ENCODE assay signal across 19 cellular contexts in genomic region chr10:110486680-110487410, GRCh38. TPM values are rescaled to one million over a fixed set of nuclear protein-coding genes. Genes with fewer than 3 reads are reported as not detected.
DNase-seq lines count a peak whose midpoint lies in the region; ATAC-seq and TF ChIP-seq lines count a peak whose summit lies in the region.
"Had no signal": no experiment of that assay in that cellular context is flagged by ENCODE, and none has a peak within 500 bp of the region (broad histone marks: within the 10 kb centered on the region; RNA-seq: fewer than 3 reads in every experiment).

No MANE protein-coding gene starts in this region.

- no peaks in the 10 kb centered on the region for H3K36me3 Mint-ChIP-seq in activated naive CD8-positive, alpha-beta T cell treated with anti-CD3 and anti-CD28 coated beads, Interleukin-2, amount 50 U/mL, for 24 hours (ENCODE audit: low read depth)
- no peaks in the 10 kb centered on the region for H3K36me3 Mint-ChIP-seq in activated naive CD8-positive, alpha-beta T cell treated with anti-CD3 and anti-CD28 coated beads for 36 hours
- no peaks in the 10 kb centered on the region for H3K36me3 Mint-ChIP-seq in type B pancreatic cell
- H3K36me3 Mint-ChIP-seq: activated naive CD8-positive, alpha-beta T cell treated with anti-CD3 and anti-CD28 coated beads, Interleukin-2, amount 10 ng/mL, durations not matched to agents 7 days and 5 days had no signal

- no peak for ATAC-seq in activated naive CD8-positive, alpha-beta T cell treated with anti-CD3 and anti-CD28 coated beads, Interleukin-2, amount 50 U/mL, for 24 hours

- peak overlapping the region; percentile 11 for H3K27ac Mint-ChIP-seq in activated naive CD8-positive, alpha-beta T cell treated with anti-CD3 and anti-CD28 coated beads, Interleukin-2, amount 50 U/mL, for 24 hours
- no peak overlapping the region for H3K27ac Mint-ChIP-seq in activated naive CD8-positive, alpha-beta T cell treated with anti-CD3 and anti-CD28 coated beads for 36 hours
- peak overlapping the region; percentile 81 for H3K27ac Mint-ChIP-seq in type B pancreatic cell
- H3K27ac Mint-ChIP-seq: activated naive CD8-positive, alpha-beta T cell treated with anti-CD3 and anti-CD28 coated beads, Interleukin-2, amount 10 ng/mL, durations not matched to agents 7 days and 5 days; activated T-cell treated with anti-CD3 and anti-CD28 coated beads, Interleukin-2, amount 50 U/mL, for 72 hours; T-helper 2 cell treated with Interferon-gamma antibody and Interleukin-4, amounts not matched to agents 5 μg/mL and 100 μg/mL, for 36 hours had no signal

- no peak overlapping the region for H3K4me2 ChIP-seq in Karpas-422 (ENCODE audit: low read depth, low read length, poor library complexity, severe bottlenecking)

- H3K27me3 Mint-ChIP-seq in activated naive CD8-positive, alpha-beta T cell treated with anti-CD3 and anti-CD28 coated beads, Interleukin-2, amount 50 U/mL, for 24 hours: peaks cover 12% of the 10 kb centered on the region
- H3K27me3 Mint-ChIP-seq in activated naive CD8-positive, alpha-beta T cell treated with anti-CD3 and anti-CD28 coated beads for 36 hours: peaks cover 24% of the 10 kb centered on the region
- peaks cover 9% of the 10 kb centered on the region for H3K27me3 Mint-ChIP-seq in type B pancreatic cell

- H2AFZ ChIP-seq in Karpas-422 (ENCODE audit: low read length): no peak overlapping the region

- no peak overlapping the region for H3K4me3 ChIP-seq in SJSA1
- H3K4me3 ChIP-seq in Karpas-422 (ENCODE audit: low read length): no peak overlapping the region
- H3K4me3 ChIP-seq: uterus had no signal

- no peaks in the 10 kb centered on the region for H3K9me2 ChIP-seq in Karpas-422 (replicated peaks; ENCODE audit: insufficient read depth, low read length)

- no peak overlapping the region for H3K9ac ChIP-seq in Karpas-422 (ENCODE audit: low read length)

- TF ChIP-seq CTCF in type B pancreatic cell (conservative IDR thresholded peaks at IDR 0.05): no peak

- no peak overlapping the region for H3K4me3 Mint-ChIP-seq in activated naive CD8-positive, alpha-beta T cell treated with anti-CD3 and anti-CD28 coated beads, Interleukin-2, amount 50 U/mL, for 24 hours
- no peak overlapping the region for H3K4me3 Mint-ChIP-seq in activated naive CD8-positive, alpha-beta T cell treated with anti-CD3 and anti-CD28 coated beads for 36 hours
- no peak overlapping the region for H3K4me3 Mint-ChIP-seq in type B pancreatic cell
- H3K4me3 Mint-ChIP-seq: activated naive CD8-positive, alpha-beta T cell treated with anti-CD3 and anti-CD28 coated beads, Interleukin-2, amount 10 ng/mL, durations not matched to agents 7 days and 5 days; activated T-cell treated with anti-CD3 and anti-CD28 coated beads, Interleukin-2, amount 50 U/mL, for 72 hours; neural crest cell; T-helper 2 cell treated with Interferon-gamma antibody and Interleukin-4, amounts not matched to agents 5 μg/mL and 100 μg/mL, for 36 hours had no signal

- H3K4me1 ChIP-seq in SJSA1 (replicated peaks) (peaks cover 53% of the 10 kb centered on the region), Karpas-422 (ENCODE audit: low read length) (peaks cover 8% of the 10 kb centered on the region)
- H3K4me1 ChIP-seq: uterus had no signal

- no peaks in the 10 kb centered on the region for H3K9me3 ChIP-seq in SJSA1 (replicated peaks)
- no peaks in the 10 kb centered on the region for H3K9me3 ChIP-seq in Karpas-422 (ENCODE audit: low read length)
- H3K9me3 ChIP-seq: uterus had no signal

- no peak for DNase-seq in activated naive CD8-positive, alpha-beta T cell treated with anti-CD3 and anti-CD28 coated beads, Interleukin-2, amount 50 U/mL, for 24 hours
- no peak for DNase-seq in activated naive CD8-positive, alpha-beta T cell treated with anti-CD3 and anti-CD28 coated beads for 36 hours
- DNase-seq in SJSA1 (ENCODE audit: low read depth in 1 of 2, low spot score in 2 of 2) (no peak), glomerular visceral epithelial cell (ENCODE audit: extremely low spot score) (peak; percentile 75), type B pancreatic cell (ENCODE audit: extremely low spot score, unreplicated experiment) (no peak), GM19238 (ENCODE audit: insufficient read length, low spot score) (no peak), substantia nigra (lab: John Stamatoyannopoulos, UW) (no peak), Karpas-422 (no peak)
- DNase-seq: 8988T; activated CD4-positive, CD25-positive, alpha-beta regulatory T cell; activated naive CD8-positive, alpha-beta T cell treated with anti-CD3 and anti-CD28 coated beads, Interleukin-2, amount 10 ng/mL, durations not matched to agents 7 days and 5 days; activated T-cell treated with anti-CD3 and anti-CD28 coated beads, Interleukin-2, amount 50 U/mL, for 72 hours; cortex of kidney; small intestine; stimulated activated CD4-positive, alpha-beta T cell treated with anti-CD3 and anti-CD28 coated beads, Interleukin-4, amount 100 ng/mL, for 1 hour; uterus had no signal

- H3K79me2 ChIP-seq in Karpas-422 (ENCODE audit: low read length): no peaks in the 10 kb centered on the region

- no peaks in the 10 kb centered on the region for H3K27me3 ChIP-seq in SJSA1 (replicated peaks)
- no peaks in the 10 kb centered on the region for H3K27me3 ChIP-seq in Karpas-422 (ENCODE audit: low read length)
- H3K27me3 ChIP-seq: uterus had no signal

- no peaks in the 10 kb centered on the region for H4K20me1 ChIP-seq in Karpas-422 (ENCODE audit: insufficient read depth, low read depth, low read length)

- H3K4me1 Mint-ChIP-seq in activated naive CD8-positive, alpha-beta T cell treated with anti-CD3 and anti-CD28 coated beads, Interleukin-2, amount 50 U/mL, for 24 hours: peaks cover 24% of the 10 kb centered on the region
- H3K4me1 Mint-ChIP-seq in activated naive CD8-positive, alpha-beta T cell treated with anti-CD3 and anti-CD28 coated beads for 36 hours: peaks cover 14% of the 10 kb centered on the region
- peaks cover 16% of the 10 kb centered on the region for H3K4me1 Mint-ChIP-seq in type B pancreatic cell (ENCODE audit: unreplicated experiment)

- H3K36me3 ChIP-seq in SJSA1: no peaks in the 10 kb centered on the region
- H3K36me3 ChIP-seq in Karpas-422 (ENCODE audit: insufficient read depth, low read length): no peaks in the 10 kb centered on the region
- H3K36me3 ChIP-seq: uterus had no signal

- no peaks in the 10 kb centered on the region for H3K9me3 Mint-ChIP-seq in activated naive CD8-positive, alpha-beta T cell treated with anti-CD3 and anti-CD28 coated beads, Interleukin-2, amount 50 U/mL, for 24 hours
- H3K9me3 Mint-ChIP-seq in activated naive CD8-positive, alpha-beta T cell treated with anti-CD3 and anti-CD28 coated beads for 36 hours: no peaks in the 10 kb centered on the region
- no peaks in the 10 kb centered on the region for H3K9me3 Mint-ChIP-seq in type B pancreatic cell
- H3K9me3 Mint-ChIP-seq: activated naive CD8-positive, alpha-beta T cell treated with anti-CD3 and anti-CD28 coated beads, Interleukin-2, amount 10 ng/mL, durations not matched to agents 7 days and 5 days; activated T-cell treated with anti-CD3 and anti-CD28 coated beads, Interleukin-2, amount 50 U/mL, for 72 hours; neural crest cell; T-helper 2 cell treated with Interferon-gamma antibody and Interleukin-4, amounts not matched to agents 5 μg/mL and 100 μg/mL, for 36 hours had no signal

- H3K27ac ChIP-seq in SJSA1 (peak overlapping the region; percentile 48; the same call in 1 of the 2 replicates), substantia nigra (ENCODE audit: low read depth, low read length, poor library complexity, severe bottlenecking) (no peak overlapping the region), Karpas-422 (ENCODE audit: low read length) (no peak overlapping the region)
- H3K27ac ChIP-seq: C4-2B, uterus had no signal

RNA-seq across cellular contexts. Expression of gene DUSP5, which starts 10.9 kb away (rescaled TPM):
- total RNA-seq in activated naive CD8-positive, alpha-beta T cell treated with anti-CD3 and anti-CD28 coated beads for 36 hours: 10 to 100 TPM; 30.1 to 31.4 TPM
- 12.9 and 18.9 TPM in 2 replicates for total RNA-seq in SJSA1 (2014; rRNA removed; shearing (Covaris generic))
- total RNA-seq in type B pancreatic cell (ENCODE audit: low replicate concordance): 16.3 and 61.6 TPM in 2 replicates
- total RNA-seq in Karpas-422 (2014; rRNA removed; shearing (Covaris generic); ENCODE audit: low replicate concordance): 23.6 and 26.6 TPM in 2 replicates
